In genomic region chr17:79936661-79937434, GRCh38 we compare ENCODE assay signal across 15 cellular contexts.
DNase-seq lines count a peak whose midpoint lies in the region; ATAC-seq and TF ChIP-seq lines count a peak whose summit lies in the region.
"Had no signal": no experiment of that assay in that cellular context is flagged by ENCODE, and none has a peak within 500 bp of the region (broad histone marks: within the 10 kb centered on the region; RNA-seq: fewer than 3 reads in every experiment).

No MANE protein-coding gene starts in this region.

- H3K9me3 Mint-ChIP-seq in activated T-cell treated with anti-CD3 and anti-CD28 coated beads, Interleukin-2, amount 50 U/mL, for 4 hours, result no peaks in the 10 kb centered on the region
- no peaks in the 10 kb centered on the region for H3K9me3 Mint-ChIP-seq in activated CD8-positive, alpha-beta T cell treated with anti-CD3 and anti-CD28 coated beads for 36 hours
- H3K9me3 Mint-ChIP-seq: activated naive CD8-positive, alpha-beta T cell treated with anti-CD3 and anti-CD28 coated beads, Interleukin-2, amount 10 ng/mL, durations not matched to agents 7 days and 5 days; mesothelial cell of epicardium had no signal

- no peak for DNase-seq in activated T-cell treated with anti-CD3 and anti-CD28 coated beads, Interleukin-2, amount 50 U/mL, for 4 hours
- DNase-seq in activated T-cell treated with anti-CD3 and anti-CD28 coated beads, Interleukin-2, amount 50 U/mL, for 48 hours, result no peak
- DNase-seq in Jurkat, Clone E6-1 (ENCODE audit: low read depth, low spot score), result peak; percentile 15
- DNase-seq in activated CD8-positive, alpha-beta T cell treated with anti-CD3 and anti-CD28 coated beads for 36 hours, result peak; percentile 37
- DNase-seq in retina (peak; percentile 21), pons (ENCODE audit: low spot score) (no peak)
- DNase-seq: activated naive CD8-positive, alpha-beta T cell treated with anti-CD3 and anti-CD28 coated beads, Interleukin-2, amount 10 ng/mL, durations not matched to agents 7 days and 5 days; cortex of kidney; EL; NCI-H1930 had no signal

- intact Hi-C loops in activated CD8-positive, alpha-beta T cell treated with anti-CD3 and anti-CD28 coated beads for 36 hours (cut with micrococcal nuclease), result no loop called here

- H3K36me3 Mint-ChIP-seq in activated T-cell treated with anti-CD3 and anti-CD28 coated beads, Interleukin-2, amount 50 U/mL, for 4 hours (ENCODE audit: insufficient read depth), result no peaks in the 10 kb centered on the region
- H3K36me3 Mint-ChIP-seq in activated CD8-positive, alpha-beta T cell treated with anti-CD3 and anti-CD28 coated beads for 36 hours (ENCODE audit: low read depth), result no peaks in the 10 kb centered on the region
- H3K36me3 Mint-ChIP-seq: activated naive CD8-positive, alpha-beta T cell treated with anti-CD3 and anti-CD28 coated beads, Interleukin-2, amount 10 ng/mL, durations not matched to agents 7 days and 5 days had no signal

- H3K27me3 Mint-ChIP-seq in activated T-cell treated with anti-CD3 and anti-CD28 coated beads, Interleukin-2, amount 50 U/mL, for 4 hours (ENCODE audit: low read depth), result peaks cover 17% of the 10 kb centered on the region
- H3K27me3 Mint-ChIP-seq in activated CD8-positive, alpha-beta T cell treated with anti-CD3 and anti-CD28 coated beads for 36 hours, result peaks cover 7% of the 10 kb centered on the region
- H3K27me3 Mint-ChIP-seq: progenitor cell of endocrine pancreas had no signal

- ATAC-seq in activated T-cell treated with anti-CD3 and anti-CD28 coated beads, Interleukin-2, amount 50 U/mL, for 4 hours, result no peak
- ATAC-seq in activated CD8-positive, alpha-beta T cell treated with anti-CD3 and anti-CD28 coated beads for 36 hours, result peak; percentile 21
- ATAC-seq in HG02840 (IDR thresholded peaks at IDR 0.05; ENCODE audit: low FRiP score, unreplicated experiment) (no peak), HG03196 (IDR thresholded peaks at IDR 0.05; ENCODE audit: unreplicated experiment) (no peak)

- peaks cover 56% of the 10 kb centered on the region for H3K4me1 Mint-ChIP-seq in activated T-cell treated with anti-CD3 and anti-CD28 coated beads, Interleukin-2, amount 50 U/mL, for 4 hours (ENCODE audit: low read depth)
- peaks cover 58% of the 10 kb centered on the region for H3K4me1 Mint-ChIP-seq in activated CD8-positive, alpha-beta T cell treated with anti-CD3 and anti-CD28 coated beads for 36 hours (ENCODE audit: low read depth)

- CTCF ChIA-PET in activated CD8-positive, alpha-beta T cell treated with anti-CD3 and anti-CD28 coated beads for 36 hours (lab: Charles Lee), result interaction anchor here (1.4 to 2.0 kb wide), 2 partner anchors 92 to 191 kb away, joined by 3 to 4 read pairs; no protein-coding TSS in a partner anchor

- no peak overlapping the region for H3K27ac Mint-ChIP-seq in activated CD8-positive, alpha-beta T cell treated with anti-CD3 and anti-CD28 coated beads for 36 hours
- H3K27ac Mint-ChIP-seq: activated naive CD8-positive, alpha-beta T cell treated with anti-CD3 and anti-CD28 coated beads, Interleukin-2, amount 10 ng/mL, durations not matched to agents 7 days and 5 days; mesothelial cell of epicardium; progenitor cell of endocrine pancreas had no signal

- TF ChIP-seq CTCF in activated CD8-positive, alpha-beta T cell treated with anti-CD3 and anti-CD28 coated beads for 36 hours (IDR thresholded peaks at IDR 0.05), result no peak

- peak overlapping the region; percentile 62 for H3K4me3 Mint-ChIP-seq in activated T-cell treated with anti-CD3 and anti-CD28 coated beads, Interleukin-2, amount 50 U/mL, for 4 hours
- no peak overlapping the region for H3K4me3 Mint-ChIP-seq in activated CD8-positive, alpha-beta T cell treated with anti-CD3 and anti-CD28 coated beads for 36 hours
- H3K4me3 Mint-ChIP-seq: activated naive CD8-positive, alpha-beta T cell treated with anti-CD3 and anti-CD28 coated beads, Interleukin-2, amount 10 ng/mL, durations not matched to agents 7 days and 5 days; mesothelial cell of epicardium had no signal

- H3K4me3 ChIP-seq in Jurkat, Clone E6-1 (ENCODE audit: low read length), result peak overlapping the region; percentile 13
- H3K4me3 ChIP-seq: HAP-1 had no signal

- POLR2A ChIA-PET in activated CD8-positive, alpha-beta T cell treated with anti-CD3 and anti-CD28 coated beads for 36 hours (lab: Charles Lee), result no interaction called here

Comparison
In these comparisons a context has a peak if more than half of its experiments do, and no peak if none do; other contexts are left out.
1. DNase-seq: peak in Jurkat, Clone E6-1 (single experiment), activated CD8-positive, alpha-beta T cell treated with anti-CD3 and anti-CD28 coated beads for 36 hours (single experiment) and retina (single experiment); none in activated T-cell treated with anti-CD3 and anti-CD28 coated beads, Interleukin-2, amount 50 U/mL, for 4 hours (single experiment), activated T-cell treated with anti-CD3 and anti-CD28 coated beads, Interleukin-2, amount 50 U/mL, for 48 hours (0 of 2) and pons (single experiment).